Comparison of ENCODE assay signal across 8 cellular contexts in the genomic region with DNA sequence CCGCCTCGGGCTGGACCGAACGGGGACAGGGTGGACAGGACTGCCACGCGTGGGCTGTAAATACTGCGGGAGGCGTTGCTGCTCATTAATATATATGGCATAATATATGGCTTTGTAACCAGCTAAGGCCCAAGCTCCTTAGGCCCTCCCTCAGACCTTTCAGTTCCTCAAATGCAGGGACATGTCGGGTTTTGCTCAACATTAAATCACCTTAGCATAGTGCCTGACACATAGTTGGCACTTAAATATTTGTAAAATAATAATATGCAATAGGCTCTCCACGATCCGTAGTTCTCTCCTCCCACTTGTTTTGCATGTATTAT. TPM values are rescaled to one million over a fixed set of nuclear protein-coding genes. Genes with fewer than 3 reads are reported as not detected.
DNase-seq lines count a peak whose midpoint lies in the region; ATAC-seq and TF ChIP-seq lines count a peak whose summit lies in the region.

No MANE protein-coding gene starts in this region.

- peak overlapping the region; percentile 48 for H3K27ac ChIP-seq in OCI-LY7 (ENCODE audit: low read depth, low read length, poor library complexity, severe bottlenecking)
- H3K27ac ChIP-seq in esophagus (ENCODE audit: low read depth in 2 of 2, low read length in 1 of 2): peak overlapping the region; percentile 94 to 97

- H3K9me3 Mint-ChIP-seq in activated CD4-positive, alpha-beta T cell treated with anti-CD3 and anti-CD28 coated beads, Interleukin-2, amount 10 ng/mL, durations not matched to agents 7 days and 5 days: no peaks in the 10 kb centered on the region
- no peaks in the 10 kb centered on the region for H3K9me3 Mint-ChIP-seq in osteocyte (ENCODE audit: unreplicated experiment)

- POLR2A ChIA-PET in activated CD4-positive, alpha-beta T cell treated with anti-CD3 and anti-CD28 coated beads, Interleukin-2, amount 10 ng/mL, durations not matched to agents 7 days and 5 days (lab: Charles Lee): no interaction called here
- POLR2A ChIA-PET in OCI-LY7 (lab: Charles Lee): no interaction called here

- H3K9me3 ChIP-seq in OCI-LY7 (ENCODE audit: low read length) (no peaks in the 10 kb centered on the region), esophagus (ENCODE audit: control insufficient read depth in 2 of 2, insufficient read depth in 1 of 2, low read depth in 1 of 2, low read length in 1 of 2) (no peaks in the 10 kb centered on the region)

- H3K79me2 ChIP-seq in OCI-LY7 (ENCODE audit: insufficient read depth, low read depth, low read length): no peaks in the 10 kb centered on the region

- 12 to 18% methylated on average over 11 of the region's 11 CpGs for WGBS in esophagus, 2 donors

- intact Hi-C loops in OCI-LY7 (cut with micrococcal nuclease; ENCODE audit: unreplicated experiment): no loop called here

- peak overlapping the region; percentile 86 for H3K4me3 Mint-ChIP-seq in activated CD4-positive, alpha-beta T cell treated with anti-CD3 and anti-CD28 coated beads, Interleukin-2, amount 10 ng/mL, durations not matched to agents 7 days and 5 days
- peak overlapping the region; percentile 87 for H3K4me3 Mint-ChIP-seq in osteocyte (ENCODE audit: unreplicated experiment)

- H3K27me3 ChIP-seq in esophagus (ENCODE audit: control insufficient read depth in 1 of 2, insufficient read depth in 2 of 2, low read length in 2 of 2): no peaks in the 10 kb centered on the region

- H3K4me1 ChIP-seq in OCI-LY7 (ENCODE audit: insufficient read depth, low read length, poor library complexity, severe bottlenecking) (peaks cover 6% of the 10 kb centered on the region), esophagus (ENCODE audit: control insufficient read depth in 2 of 2, insufficient read depth in 2 of 2, low read length in 1 of 2) (no peaks in the 10 kb centered on the region)

- no peaks in the 10 kb centered on the region for H3K27me3 Mint-ChIP-seq in activated CD4-positive, alpha-beta T cell treated with anti-CD3 and anti-CD28 coated beads, Interleukin-2, amount 10 ng/mL, durations not matched to agents 7 days and 5 days
- no peaks in the 10 kb centered on the region for H3K27me3 Mint-ChIP-seq in osteocyte (ENCODE audit: unreplicated experiment)

- CTCF ChIA-PET in activated CD4-positive, alpha-beta T cell treated with anti-CD3 and anti-CD28 coated beads, Interleukin-2, amount 10 ng/mL, durations not matched to agents 7 days and 5 days (lab: Charles Lee): interaction anchor here (1.1 kb wide), 1 partner anchor 12 kb away, joined by 3 read pairs; no protein-coding TSS in a partner anchor
- CTCF ChIA-PET in OCI-LY7 (lab: Charles Lee; ENCODE audit: unreplicated experiment): interaction anchor here (0.6 kb wide), 1 partner anchor 345 kb away, joined by 5 read pairs; no protein-coding TSS in a partner anchor

- TF ChIP-seq CTCF in OCI-LY7 (conservative IDR thresholded peaks at IDR 0.05; ENCODE audit: low read length) (no peak), osteocyte (IDR thresholded peaks at IDR 0.05) (no peak)

- peaks cover 12% of the 10 kb centered on the region for H3K36me3 Mint-ChIP-seq in activated CD4-positive, alpha-beta T cell treated with anti-CD3 and anti-CD28 coated beads, Interleukin-2, amount 10 ng/mL, durations not matched to agents 7 days and 5 days (ENCODE audit: low read depth)
- H3K36me3 Mint-ChIP-seq in osteocyte (ENCODE audit: unreplicated experiment): peaks cover 3% of the 10 kb centered on the region

- no peak for DNase-seq in activated CD4-positive, alpha-beta T cell treated with anti-CD3 and anti-CD28 coated beads, Interleukin-2, amount 10 ng/mL, durations not matched to agents 7 days and 5 days
- no peak for DNase-seq in activated CD4-positive, alpha-beta T cell treated with anti-CD3 and anti-CD28 coated beads for 48 hours
- peak; percentile 62 for DNase-seq in OCI-LY7 (ENCODE audit: low spot score)
- no peak for DNase-seq in osteocyte (ENCODE audit: extremely low spot score, unreplicated experiment)
- DNase-seq in NCI-H345 treated with DMSO at 0.1 percent for 48 hours (lab: John Stamatoyannopoulos, UW; ENCODE audit: unreplicated experiment): no peak
- no peak for DNase-seq in activated effector memory CD4-positive, alpha-beta T cell treated with anti-CD3 and anti-CD28 coated beads, Interleukin-2, amount 50 U/mL, for 16 hours

- peak overlapping the region; percentile 66; the same call in 1 of the 2 replicates for H2AFZ ChIP-seq in OCI-LY7 (ENCODE audit: low read length)

- no peaks in the 10 kb centered on the region for H3K9me2 ChIP-seq in OCI-LY7 (ENCODE audit: insufficient read depth, low read length)

- H3K4me1 Mint-ChIP-seq in activated CD4-positive, alpha-beta T cell treated with anti-CD3 and anti-CD28 coated beads, Interleukin-2, amount 10 ng/mL, durations not matched to agents 7 days and 5 days: peaks cover 24% of the 10 kb centered on the region
- H3K4me1 Mint-ChIP-seq in osteocyte (ENCODE audit: unreplicated experiment): peaks cover 19% of the 10 kb centered on the region

- no peaks in the 10 kb centered on the region for H4K20me1 ChIP-seq in OCI-LY7 (ENCODE audit: insufficient read depth, low read length)

- no peaks in the 10 kb centered on the region for H3K36me3 ChIP-seq in OCI-LY7 (ENCODE audit: insufficient read depth, low read length)
- H3K36me3 ChIP-seq in esophagus (ENCODE audit: control insufficient read depth in 2 of 2, insufficient read depth in 2 of 2, low read length in 1 of 2): no peaks in the 10 kb centered on the region

- ATAC-seq in HG02852 (IDR thresholded peaks at IDR 0.05; ENCODE audit: unreplicated experiment): peak; percentile 60

- H3K27ac Mint-ChIP-seq in activated CD4-positive, alpha-beta T cell treated with anti-CD3 and anti-CD28 coated beads, Interleukin-2, amount 10 ng/mL, durations not matched to agents 7 days and 5 days: no peak overlapping the region
- H3K27ac Mint-ChIP-seq in osteocyte (ENCODE audit: unreplicated experiment): peak overlapping the region; percentile 93

- BruUV-seq in OCI-LY7 (replicated peaks; lab: Mats Ljungman, UMichigan): no TSS peak

- peak overlapping the region; percentile 78 for H3K4me2 ChIP-seq in OCI-LY7 (ENCODE audit: low read length)

- H3K4me3 ChIP-seq in OCI-LY7 (ENCODE audit: low read depth, low read length, poor library complexity, severe bottlenecking) (peak overlapping the region; percentile 66), esophagus (ENCODE audit: low read depth in 1 of 2, low read length in 2 of 2) (peak overlapping the region; percentile 77 to 94)

RNA-seq across cellular contexts. Expression of a gene that starts 0.4 kb away (rescaled TPM):
- 10 to 100 TPM; 17.5 to 19.0 TPM for total RNA-seq in activated CD4-positive, alpha-beta T cell treated with anti-CD3 and anti-CD28 coated beads, Interleukin-2, amount 10 ng/mL, durations not matched to agents 7 days and 5 days
- total RNA-seq in OCI-LY7 (2014; rRNA removed; shearing (Covaris generic)): 3.5 and 8.5 TPM in 2 replicates
- 9.2 and 10.1 TPM in 2 replicates for total RNA-seq in OCI-LY7 (2022)
- 10 to 100 TPM in 1 of 2 donors, 1 to 10 TPM in 1; 5.2 to 10.7 TPM for polyA plus RNA-seq in esophagus
- 21.7 and 23.0 TPM in 2 replicates for total RNA-seq in osteocyte
